In the genomic region with DNA sequence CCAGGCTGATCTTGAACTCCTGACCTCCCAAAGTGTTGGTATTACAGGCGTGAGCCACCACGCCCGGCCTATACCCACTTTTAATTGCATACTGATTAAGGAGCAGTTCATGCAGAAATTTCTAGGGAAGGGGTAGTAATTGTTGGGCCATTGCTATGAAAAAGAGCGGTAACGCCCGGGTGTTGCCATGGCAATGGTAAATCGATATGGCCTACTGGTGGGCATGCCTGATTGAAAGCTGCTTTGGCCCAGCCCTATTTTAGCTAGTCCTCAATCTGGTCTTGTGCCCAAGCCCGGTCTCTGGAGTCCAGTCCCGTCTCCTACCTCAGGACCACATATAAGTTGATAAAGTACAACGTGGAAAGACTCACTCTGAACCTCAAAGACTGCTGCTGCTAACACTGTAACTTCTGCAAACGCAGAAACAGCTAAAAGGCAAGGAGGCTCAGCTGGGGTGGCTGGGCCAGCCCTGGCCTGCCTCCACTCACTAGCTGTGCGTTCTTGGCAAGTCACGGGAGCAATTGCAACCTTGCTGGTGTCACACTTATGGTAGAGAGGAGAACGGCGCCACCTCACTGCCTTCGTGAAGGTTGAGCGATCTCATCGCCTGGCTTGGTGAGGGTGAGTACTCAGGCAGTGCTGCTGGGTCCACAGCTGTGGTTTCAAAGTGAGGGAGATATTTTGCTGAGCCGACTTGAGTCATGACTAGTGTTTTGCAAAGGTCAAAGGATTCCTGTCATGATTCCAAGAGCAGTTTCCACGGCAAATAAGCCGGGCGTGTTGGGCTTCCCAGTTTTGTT, we compare ENCODE assay signal across 10 cellular contexts. TPM values are rescaled to one million over a fixed set of nuclear protein-coding genes. Genes with fewer than 3 reads are reported as not detected.
DNase-seq lines count a peak whose midpoint lies in the region; ATAC-seq and TF ChIP-seq lines count a peak whose summit lies in the region.
"Had no signal": no experiment of that assay in that cellular context is flagged by ENCODE, and none has a peak within 500 bp of the region (broad histone marks: within the 10 kb centered on the region; RNA-seq: fewer than 3 reads in every experiment).

No MANE protein-coding gene starts in this region.

- no peaks in the 10 kb centered on the region for H3K27me3 ChIP-seq in fibroblast of lung (ENCODE audit: control insufficient read depth, insufficient read depth, low read length)
- no peaks in the 10 kb centered on the region for H3K27me3 ChIP-seq in prostate gland (replicated peaks; ENCODE audit: insufficient read depth)

- peaks cover 4% of the 10 kb centered on the region for H3K4me1 ChIP-seq in fibroblast of lung (ENCODE audit: control insufficient read depth, extremely low read depth, insufficient read depth, low read length)
- no peaks in the 10 kb centered on the region for H3K4me1 ChIP-seq in prostate gland (replicated peaks)

- TF ChIP-seq CTCF in fibroblast of lung (conservative IDR thresholded peaks at IDR 0.05 in 1 of 2, IDR thresholded peaks at IDR 0.05 in 1 of 2; ENCODE audit: low read depth in 1 of 2, low read length in 2 of 2) (no peak), prostate gland (IDR thresholded peaks at IDR 0.05) (no peak)

- no peaks in the 10 kb centered on the region for H3K79me2 ChIP-seq in fibroblast of lung (ENCODE audit: control insufficient read depth, insufficient read depth, low read length)

- H3K27ac ChIP-seq in fibroblast of lung (ENCODE audit: insufficient read depth, low read length) = no peak overlapping the region
- peak overlapping the region in 1 of 2 donors; percentile 31 for H3K27ac ChIP-seq in prostate gland
- H3K27ac ChIP-seq: thoracic aorta had no signal

- TF ChIP-seq POLR2A in prostate gland (IDR thresholded peaks at IDR 0.05) = no peak

- DNase-seq in GM03348 (ENCODE audit: low spot score) (peak; percentile 92), NCI-H446 treated with DMSO at 0.1 percent for 48 hours (lab: John Stamatoyannopoulos, UW) (peak; percentile 33), fibroblast of lung (ENCODE audit: low read depth in 2 of 2) (peak; percentile 96 to 97), prostate gland (ENCODE audit: low spot score) (peak; percentile 44), OCI-M2 (lab: John Stamatoyannopoulos, UW; ENCODE audit: unreplicated experiment) (no peak)
- DNase-seq: naive B cell had no signal

- no peaks in the 10 kb centered on the region for H4K20me1 ChIP-seq in fibroblast of lung (ENCODE audit: control insufficient read depth, extremely low read depth, insufficient read depth, low read length)

- intact Hi-C loops in prostate gland (cut with DNase I) = no loop called here

- H3K36me3 ChIP-seq in fibroblast of lung (ENCODE audit: control insufficient read depth, insufficient read depth, low read length) (no peaks in the 10 kb centered on the region), prostate gland (no peaks in the 10 kb centered on the region)
- H3K36me3 ChIP-seq: thoracic aorta had no signal

- no peak overlapping the region for H2AFZ ChIP-seq in fibroblast of lung (ENCODE audit: low read length)

- H3K9ac ChIP-seq in fibroblast of lung (ENCODE audit: insufficient read depth, low read length) = no peak overlapping the region

- H3K4me2 ChIP-seq in fibroblast of lung (ENCODE audit: extremely low read depth, insufficient read depth, low read length) = no peak overlapping the region

- no peak for ATAC-seq in HG02623 (IDR thresholded peaks at IDR 0.05; ENCODE audit: unreplicated experiment)
- no peak for ATAC-seq in HG03571 (IDR thresholded peaks at IDR 0.05; ENCODE audit: unreplicated experiment)
- no peak for ATAC-seq in HG03442 (IDR thresholded peaks at IDR 0.05; ENCODE audit: unreplicated experiment)

- 43% methylated on average over 22 of the region's 22 CpGs for WGBS in prostate gland

- H3K9me3 ChIP-seq in fibroblast of lung (ENCODE audit: control insufficient read depth, insufficient read depth, low read depth, low read length) (no peaks in the 10 kb centered on the region), prostate gland (no peaks in the 10 kb centered on the region)
- H3K9me3 ChIP-seq: thoracic aorta had no signal

- H3K4me3 ChIP-seq in fibroblast of lung (replicated peaks in 1 of 4; ENCODE audit: control extremely low read depth in 1 of 4, insufficient read depth in 1 of 4, low read depth in 3 of 4, low read length in 4 of 4) (no peak overlapping the region), prostate gland (no peak overlapping the region)
- H3K4me3 ChIP-seq: thoracic aorta had no signal

RNA-seq across cellular contexts. Expression of a gene that starts 57.0 kb away (rescaled TPM):
- total RNA-seq in fibroblast of lung = 16.3 and 20.8 TPM in 2 replicates
- 42.7 and 49.1 TPM in 2 replicates for polyA plus RNA-seq in fibroblast of lung
- 39.1 and 45.2 TPM in 2 replicates for polyA plus RNA-seq in fibroblast of lung (2012)
- 6.6 and 6.7 TPM in 2 replicates for polyA minus RNA-seq in fibroblast of lung (ENCODE audit: low replicate concordance)
- total RNA-seq in prostate gland = 10 to 100 TPM; 12.8 to 25.6 TPM
